ENCODE assay signal across 20 cellular contexts in the genomic region with DNA sequence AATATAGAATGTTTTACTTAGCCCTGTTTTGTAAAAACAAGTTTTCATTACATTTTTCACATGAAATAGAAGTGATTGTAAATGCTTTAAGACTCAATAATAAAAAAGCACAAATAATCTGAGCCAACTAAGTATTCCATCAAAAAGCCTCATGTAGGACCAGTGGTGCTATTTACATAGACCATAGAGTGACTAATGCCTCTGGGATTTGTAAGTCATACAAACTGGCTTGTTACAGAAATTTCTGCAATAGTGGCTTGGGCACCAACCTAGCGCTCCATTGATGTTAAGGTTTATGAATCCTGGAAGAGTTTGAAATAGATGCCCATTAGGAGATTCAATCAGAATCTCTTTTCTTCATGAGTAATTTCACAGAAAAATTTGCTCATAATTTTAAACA. TPM values are rescaled to one million over a fixed set of nuclear protein-coding genes. Genes with fewer than 3 reads are reported as not detected.
DNase-seq lines count a peak whose midpoint lies in the region; ATAC-seq, FAIRE-seq and TF ChIP-seq lines count a peak whose summit lies in the region.
"Had no signal": no experiment of that assay in that cellular context is flagged by ENCODE, and none has a peak within 500 bp of the region (broad histone marks: within the 10 kb centered on the region; RNA-seq: fewer than 3 reads in every experiment).

No MANE protein-coding gene starts in this region.

- no peak for TF ChIP-seq CTCF in HepG2 (CRISPR knock-in tag; IDR thresholded peaks at IDR 0.05)

- H4K20me1 ChIP-seq in HepG2 (ENCODE audit: insufficient read depth, low read length), result no peaks in the 10 kb centered on the region

- peak; percentile 12 for DNase-seq in Daoy (ENCODE audit: low read depth)
- peak; percentile 51 for DNase-seq in NCI-H226
- peak; percentile 62 for DNase-seq in dedifferentiated amniotic fluid mesenchymal stem cell (ENCODE audit: extremely low spot score)
- peak; percentile 27 for DNase-seq in HepG2 (ENCODE audit: low spot score)
- DNase-seq: activated B cell treated with CpG ODN at 0.5 μM for 24 hours; activated naive CD4-positive, alpha-beta T cell; CD8-positive, alpha-beta T cell; central memory CD4-positive, alpha-beta T cell; GF-D8; Karpas-422; naive thymus-derived CD4-positive, alpha-beta T cell; NCI-H1694; NCI-H510A treated with DMSO at 0.1 percent for 48 hours; T-cell had no signal

- no peak overlapping the region for H2AFZ ChIP-seq in HepG2 (ENCODE audit: low read length)

- no TSS peak for BruUV-seq in HepG2 (replicated peaks; lab: Mats Ljungman, UMichigan)

- no peak for FAIRE-seq in HepG2 (lab: Jason Lieb, UNC)
- FAIRE-seq: GM18507 had no signal

- POLR2A ChIA-PET in HepG2 (lab: Yijun Ruan, JAX), result no interaction called here

- H3K4me1 ChIP-seq in HepG2 (ENCODE audit: insufficient read depth, low read length), result no peaks in the 10 kb centered on the region
- H3K4me1 ChIP-seq: prostate gland had no signal

- CTCF ChIA-PET in HepG2 (lab: Yijun Ruan, JAX; ENCODE audit: low intra/inter-chr PET ratio, low total read pairs), result no interaction called here

- H3K79me2 ChIP-seq in HepG2 (ENCODE audit: insufficient read depth, low read length), result no peaks in the 10 kb centered on the region

- no peak overlapping the region for H3K4me3 ChIP-seq in HepG2 (replicated peaks in 1 of 3; ENCODE audit: insufficient read depth in 1 of 3, low read depth in 2 of 3, low read length in 3 of 3)
- H3K4me3 ChIP-seq: prostate gland had no signal

- no peaks in the 10 kb centered on the region for H3K27me3 ChIP-seq in HepG2 (ENCODE audit: control insufficient read depth in 1 of 2, insufficient read depth in 2 of 2, low read length in 2 of 2)

- no peaks in the 10 kb centered on the region for H3K9me3 ChIP-seq in HepG2 (ENCODE audit: low read length)
- H3K9me3 ChIP-seq: prostate gland had no signal

- H3K27ac ChIP-seq in HepG2 (ENCODE audit: extremely low read length, insufficient read depth, low read length), result no peak overlapping the region
- H3K27ac ChIP-seq: prostate gland had no signal

- TF ChIP-seq POLR2A in HepG2 (IDR thresholded peaks at IDR 0.05; ENCODE audit: insufficient read depth in 1 of 2, low read depth in 2 of 2, low read length in 2 of 2), result no peak

- 91% methylated on average over 1 of the region's 1 CpG for WGBS in HepG2 (ENCODE audit: low lambda C conversion rate)

- no peak overlapping the region for H3K9ac ChIP-seq in HepG2 (ENCODE audit: insufficient read depth, low read depth, low read length)

- peaks cover 2 to 7% of the 10 kb centered on the region in 2 experiments; a peak in 1 of 5 replicates for H3K36me3 ChIP-seq in HepG2 (replicated peaks in 1 of 2; ENCODE audit: control insufficient read depth in 1 of 2, insufficient read depth in 2 of 2, low read length in 2 of 2)
- H3K36me3 ChIP-seq: prostate gland had no signal

- no peak; the same call in 2 of the 3 replicates for ATAC-seq in HepG2
- ATAC-seq in GM21529 (IDR thresholded peaks at IDR 0.05; ENCODE audit: unreplicated experiment), result no peak
- no peak for ATAC-seq in GM18858 (IDR thresholded peaks at IDR 0.05; ENCODE audit: unreplicated experiment)
- ATAC-seq in GM18520 (IDR thresholded peaks at IDR 0.05; ENCODE audit: unreplicated experiment), result no peak
- ATAC-seq in GM19397 (IDR thresholded peaks at IDR 0.05; ENCODE audit: unreplicated experiment), result no peak
- ATAC-seq: CD8-positive, alpha-beta T cell; naive thymus-derived CD4-positive, alpha-beta T cell; T-cell had no signal

- in situ Hi-C loops in HepG2 (cut with HindIII; ENCODE audit: extremely low pct_ligation_motif_present, low pct_unique_long_range_greater_than_20kb), result no loop called here

- intact Hi-C loops in HepG2 (cut with micrococcal nuclease; ENCODE audit: unreplicated experiment), result no loop called here

- TF ChIP-seq RAD21 in HepG2 (CRISPR knock-in tag; IDR thresholded peaks at IDR 0.05), result no peak

- no peak for TF ChIP-seq EP300 in HepG2 (IDR thresholded peaks at IDR 0.05; ENCODE audit: low read depth in 2 of 2, low read length in 2 of 2)
- TF ChIP-seq EP300 in HepG2 (CRISPR knock-in tag; IDR thresholded peaks at IDR 0.05; ENCODE audit: borderline replicate concordance), result no peak

- no peak overlapping the region for H3K4me2 ChIP-seq in HepG2 (ENCODE audit: low read depth, low read length)

TF ChIP-seq in HepG2, 621 proteins besides CTCF, POLR2A, EP300 and RAD21 (continues in another document):
- TF ChIP-seq ZBTB26 (CRISPR knock-in tag; IDR thresholded peaks at IDR 0.05; ENCODE audit: borderline replicate concordance) (no peak), HOXD1 (CRISPR knock-in tag; IDR thresholded peaks at IDR 0.05) (no peak), RARG (CRISPR knock-in tag; IDR thresholded peaks at IDR 0.05; ENCODE audit: low read depth) (no peak), RBM22 (optimal IDR thresholded peaks at IDR 0.05; ENCODE audit: low read length) (no peak), FOXA3 (CRISPR knock-in tag; IDR thresholded peaks at IDR 0.05) (peak; percentile 33; the same call in 1 of the 2 replicates), ZNF235 (CRISPR knock-in tag; IDR thresholded peaks at IDR 0.05; ENCODE audit: borderline replicate concordance) (no peak), ZSCAN29 (CRISPR knock-in tag; conservative IDR thresholded peaks at IDR 0.05) (no peak), FOXA1 (IDR thresholded peaks at IDR 0.05) (no peak), FOXA1 (CRISPR knock-in tag; IDR thresholded peaks at IDR 0.05) (no peak), ZNF574 (CRISPR knock-in tag; IDR thresholded peaks at IDR 0.05) (no peak)
- TF ChIP-seq, protein P1, sequence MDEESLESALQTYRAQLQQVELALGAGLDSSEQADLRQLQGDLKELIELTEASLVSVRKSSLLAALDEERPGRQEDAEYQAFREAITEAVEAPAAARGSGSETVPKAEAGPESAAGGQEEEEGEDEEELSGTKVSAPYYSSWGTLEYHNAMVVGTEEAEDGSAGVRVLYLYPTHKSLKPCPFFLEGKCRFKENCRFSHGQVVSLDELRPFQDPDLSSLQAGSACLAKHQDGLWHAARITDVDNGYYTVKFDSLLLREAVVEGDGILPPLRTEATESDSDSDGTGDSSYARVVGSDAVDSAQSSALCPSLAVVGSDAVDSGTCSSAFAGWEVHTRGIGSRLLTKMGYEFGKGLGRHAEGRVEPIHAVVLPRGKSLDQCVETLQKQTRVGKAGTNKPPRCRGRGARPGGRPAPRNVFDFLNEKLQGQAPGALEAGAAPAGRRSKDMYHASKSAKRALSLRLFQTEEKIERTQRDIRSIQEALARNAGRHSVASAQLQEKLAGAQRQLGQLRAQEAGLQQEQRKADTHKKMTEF (CRISPR knock-in tag; IDR thresholded peaks at IDR 0.05), result no peak

RNA-seq across cellular contexts. Expression of gene ZMYM1, which starts 31.9 kb away (rescaled TPM):
- total RNA-seq in Daoy (2014; rRNA removed; shearing (Covaris generic)), result 16.3 and 22.4 TPM in 2 replicates
- total RNA-seq in HepG2 (2016; rRNA removed; fragmentation: Illumina TruSeq; extraction: Trizol), result 16.2 and 22.8 TPM in 2 replicates
- total RNA-seq in HepG2 (2016; cell fraction: cytosol; rRNA removed; fragmentation: Illumina TruSeq; extraction: Trizol; ENCODE audit: low read depth), result 26.4 and 28.7 TPM in 2 replicates
- 16.4 and 24.0 TPM in 2 replicates for total RNA-seq in HepG2 (2016; cell fraction: insoluble cytoplasmic fraction; rRNA removed; fragmentation: Illumina TruSeq; extraction: Trizol)
- total RNA-seq in HepG2 (2016; cell fraction: membrane; rRNA removed; fragmentation: Illumina TruSeq; extraction: Trizol), result 14.5 and 14.6 TPM in 2 replicates
- 13.6 and 17.9 TPM in 2 replicates for total RNA-seq in HepG2 (2016; cell fraction: nucleus; rRNA removed; fragmentation: Illumina TruSeq; extraction: Trizol)
- 8.5 and 10.0 TPM in 2 replicates for polyA plus RNA-seq in HepG2 (2011; rRNA removed)
- polyA plus RNA-seq in HepG2 (2011; cell fraction: cytosol; rRNA removed), result 2.8 and 3.6 TPM in 2 replicates
- polyA plus RNA-seq in HepG2 (2011; cell fraction: nucleus; rRNA removed), result 7.3 and 9.6 TPM in 2 replicates
- polyA plus RNA-seq in HepG2 (2012), result 2.9 and 5.4 TPM in 2 replicates
- 0.18 and 0.41 TPM in 2 replicates for polyA plus RNA-seq in HepG2 (2016; cell fraction: cytosol; fragmentation: Illumina TruSeq; extraction: Trizol; ENCODE audit: low read depth)
- 8.4 and 8.8 TPM in 2 replicates for polyA plus RNA-seq in HepG2 (2016; cell fraction: insoluble cytoplasmic fraction; fragmentation: Illumina TruSeq; extraction: Trizol; ENCODE audit: low read depth)
- 1.1 TPM in 2 replicates for polyA plus RNA-seq in HepG2 (2016; cell fraction: membrane; fragmentation: Illumina TruSeq; extraction: Trizol; ENCODE audit: low read depth)
- polyA plus RNA-seq in HepG2 (2016; cell fraction: nucleus; fragmentation: Illumina TruSeq; extraction: Trizol; ENCODE audit: insufficient read depth, low read depth), result 18.2 and 21.2 TPM in 2 replicates
- polyA minus RNA-seq in HepG2 (2011; rRNA and poly(A)+ RNA removed; ENCODE audit: low replicate concordance), result 11.9 and 27.4 TPM in 2 replicates
- polyA minus RNA-seq in HepG2 (2011; cell fraction: cytosol; rRNA and poly(A)+ RNA removed), result 7.4 and 9.1 TPM in 2 replicates
- 18.0 and 22.3 TPM in 2 replicates for polyA minus RNA-seq in HepG2 (2011; cell fraction: nucleus; rRNA and poly(A)+ RNA removed)

Comparison
In these comparisons a context has a peak if more than half of its experiments do, and no peak if none do; other contexts are left out.
1. DNase-seq: peak in every context shown above with its lines; median percentile 62 in dedifferentiated amniotic fluid mesenchymal stem cell; 51 in NCI-H226; 27 in HepG2; 12 in Daoy.